In the genomic region with DNA sequence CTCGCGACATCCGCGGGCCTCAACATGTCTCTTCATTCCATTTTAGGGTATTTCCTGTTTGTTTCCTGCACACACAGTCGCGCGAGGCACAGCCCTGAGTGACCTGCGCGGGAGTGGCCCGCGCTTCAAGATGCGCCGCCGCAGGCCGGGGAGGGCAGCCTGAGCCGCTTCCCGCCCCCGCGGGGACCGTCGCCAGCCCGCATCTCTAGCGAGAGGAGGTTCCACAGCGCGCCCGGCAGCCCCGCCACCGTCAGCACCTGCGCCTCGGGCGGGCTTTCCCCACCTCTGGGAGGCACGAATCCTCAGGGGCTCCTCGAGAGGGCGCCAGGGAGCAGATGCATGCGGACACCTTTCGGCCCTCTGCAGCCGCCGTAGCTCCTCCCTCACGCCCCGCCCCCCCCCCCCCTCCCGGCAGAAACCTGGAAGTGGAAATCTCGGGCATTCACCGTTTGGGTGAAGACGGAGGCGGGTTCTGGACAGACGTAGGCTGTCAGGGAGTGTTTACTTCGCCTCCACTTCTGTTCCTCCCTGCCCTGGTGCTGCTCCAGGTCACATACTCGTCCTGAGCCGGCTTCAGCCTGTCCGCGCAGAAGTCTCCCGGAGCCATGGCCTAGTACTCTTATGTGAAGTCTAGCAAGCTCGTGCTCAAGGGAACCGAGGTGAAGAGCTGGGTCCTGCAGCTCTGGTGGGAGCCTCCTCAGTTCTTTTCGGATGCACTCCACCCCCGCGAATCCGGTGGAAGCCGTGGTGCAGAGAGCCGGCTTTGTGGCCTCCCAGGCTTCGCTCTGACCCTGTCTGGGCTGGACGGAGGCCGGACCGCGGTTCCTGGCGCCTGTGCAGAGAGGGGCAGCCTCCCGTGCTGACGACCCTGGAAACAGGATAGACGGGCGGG, we compare ENCODE assay signal across 8 cellular contexts.
DNase-seq lines count a peak whose midpoint lies in the region; ATAC-seq and FAIRE-seq lines count a peak whose summit lies in the region.

No MANE protein-coding gene starts in this region.

- H3K4me3 Mint-ChIP-seq in central memory CD8-positive, alpha-beta T cell: peak overlapping the region; percentile 78

- no peak for FAIRE-seq in GM18507 (lab: Jason Lieb, UNC)

- peaks cover 6% of the 10 kb centered on the region for H3K9me3 Mint-ChIP-seq in central memory CD8-positive, alpha-beta T cell

- ATAC-seq in HG03045 (IDR thresholded peaks at IDR 0.05; ENCODE audit: unreplicated experiment): peak; percentile 97
- peak; percentile 93 for ATAC-seq in central memory CD8-positive, alpha-beta T cell (replicated peaks; ENCODE audit: extremely low read depth, poor library complexity, severe bottlenecking)

- H3K4me1 Mint-ChIP-seq in central memory CD8-positive, alpha-beta T cell: peaks cover 37% of the 10 kb centered on the region

- peaks cover 30% of the 10 kb centered on the region for H3K36me3 Mint-ChIP-seq in central memory CD8-positive, alpha-beta T cell (ENCODE audit: insufficient read depth)

- no peaks in the 10 kb centered on the region for H3K27me3 Mint-ChIP-seq in central memory CD8-positive, alpha-beta T cell

- peak overlapping the region; percentile 93 for H3K27ac Mint-ChIP-seq in central memory CD8-positive, alpha-beta T cell (ENCODE audit: low read depth)

- DNase-seq in GM18507 (ENCODE audit: extremely low spot score, insufficient read length, low read depth) (peak; percentile 57), NCI-H2171 treated with DMSO at 0.1 percent for 48 hours (lab: John Stamatoyannopoulos, UW) (peak; percentile 78), islet precursor cell (peak; percentile 74), SKM-1 (lab: John Stamatoyannopoulos, UW; ENCODE audit: unreplicated experiment) (no peak)
- DNase-seq in activated CD4-positive, CD25-positive, alpha-beta regulatory T cell treated with anti-CD3 and anti-CD28 coated beads, Interleukin-2, amount 50 U/mL, for 16 hours (ENCODE audit: low read depth, low spot score): peak; percentile 85
- DNase-seq in central memory CD8-positive, alpha-beta T cell (ENCODE audit: low spot score in 2 of 2): peak; percentile 78 to 92
- peak; percentile 77 to 89 for DNase-seq in stimulated activated CD4-positive, alpha-beta T cell treated with anti-CD3 and anti-CD28 coated beads, Interleukin-1b, Interleukin-23, amount 100 ng/mL, for 1 hour (ENCODE audit: low read depth in 2 of 2)
